In genomic region chr2:237143676-237144440, GRCh38 we compare ENCODE assay signal across 17 cellular contexts. TPM values are rescaled to one million over a fixed set of nuclear protein-coding genes. Genes with fewer than 3 reads are reported as not detected.
DNase-seq lines count a peak whose midpoint lies in the region; TF ChIP-seq lines count a peak whose summit lies in the region.
"Had no signal": no experiment of that assay in that cellular context is flagged by ENCODE, and none has a peak within 500 bp of the region (broad histone marks: within the 10 kb centered on the region; RNA-seq: fewer than 3 reads in every experiment).

No MANE protein-coding gene starts in this region.

- H3K9me3 ChIP-seq in mammary epithelial cell (replicated peaks; ENCODE audit: insufficient read depth, low read length) (peaks cover 15% of the 10 kb centered on the region), stomach (peaks cover 7 to 30% (median 20%) of the 10 kb centered on the region in 4 donors)

- BruUV-seq in mammary epithelial cell (replicated peaks; lab: Mats Ljungman, UMichigan): no TSS peak

- DNase-seq in GM03348 (ENCODE audit: low spot score) (peak; percentile 72), mammary epithelial cell (peak; percentile 79), iris pigment epithelial cell (ENCODE audit: low read depth) (peak; percentile 85), stomach (no peak), NCI-H2196 (lab: John Stamatoyannopoulos, UW; ENCODE audit: unreplicated experiment) (no peak), NCI-H187 (lab: John Stamatoyannopoulos, UW) (no peak), HuH-7 (ENCODE audit: low spot score) (no peak), hippocampal formation (lab: John Stamatoyannopoulos, UW) (no peak)
- DNase-seq: activated effector memory CD4-positive, alpha-beta T cell treated with anti-CD3 and anti-CD28 coated beads, Interleukin-2, amount 50 U/mL, for 16 hours; immature natural killer cell; NCI-H187 treated with DMSO at 0.1 percent for 48 hours; NCI-H524 treated with DMSO at 0.1 percent for 48 hours; stimulated activated CD4-positive, alpha-beta T cell treated with anti-CD3 and anti-CD28 coated beads, Interleukin-1b, Interleukin-23, amount 100 ng/mL, for 48 hours; stimulated activated CD8-positive, alpha-beta memory T cell treated with anti-CD3 and anti-CD28 coated beads, Interleukin-4, amount 100 ng/mL, for 48 hours; T-cell; upper lobe of left lung had no signal

- no peak for TF ChIP-seq EP300 in stomach (IDR thresholded peaks at IDR 0.05)

- H4K20me1 ChIP-seq in mammary epithelial cell (ENCODE audit: insufficient read depth, low read length): no peaks in the 10 kb centered on the region

- no peak overlapping the region for H3K9ac ChIP-seq in mammary epithelial cell (ENCODE audit: insufficient read depth, low read length)
- H3K9ac ChIP-seq: parathyroid adenoma had no signal

- no peak overlapping the region for H3K4me3 ChIP-seq in mammary epithelial cell (replicated peaks in 1 of 3; ENCODE audit: insufficient read depth in 1 of 3, low read depth in 2 of 3, low read length in 3 of 3)
- no peak overlapping the region for H3K4me3 ChIP-seq in stomach
- H3K4me3 ChIP-seq: upper lobe of left lung had no signal

- TF ChIP-seq POLR2A in stomach (IDR thresholded peaks at IDR 0.05): no peak

- H3K36me3 ChIP-seq in mammary epithelial cell (ENCODE audit: insufficient read depth, low read length): no peaks in the 10 kb centered on the region
- no peaks in the 10 kb centered on the region for H3K36me3 ChIP-seq in stomach
- H3K36me3 ChIP-seq: upper lobe of left lung had no signal

- no peak overlapping the region for H3K27ac ChIP-seq in mammary epithelial cell (ENCODE audit: insufficient read depth, low read depth, low read length)
- peak overlapping the region in 3 of 5 donors; percentile 8 to 37 (median 30) for H3K27ac ChIP-seq in stomach
- H3K27ac ChIP-seq: parathyroid adenoma, upper lobe of left lung had no signal

- no peak overlapping the region for H2AFZ ChIP-seq in mammary epithelial cell (ENCODE audit: low read depth, low read length)
- H2AFZ ChIP-seq: parathyroid adenoma had no signal

- dilution Hi-C loops in mammary epithelial cell (cut with HindIII; ENCODE audit: low sequenced_read_pairs): no loop called here

- no peak overlapping the region for H3K4me2 ChIP-seq in mammary epithelial cell (ENCODE audit: insufficient read depth, low read depth, low read length)

- intact Hi-C loops in mammary epithelial cell (cut with micrococcal nuclease) (loop anchor here (2.0 kb wide), 1 partner anchor 15 kb away; no protein-coding TSS in a partner anchor), stomach (cut with DNase I; ENCODE audit: low total_unique reads) (no loop called here)

- TF ChIP-seq CTCF in mammary epithelial cell (conservative IDR thresholded peaks at IDR 0.05 in 1 of 2, IDR thresholded peaks at IDR 0.05 in 1 of 2; ENCODE audit: extremely low read depth in 1 of 2, insufficient read depth in 1 of 2, low read depth in 1 of 2, low read length in 2 of 2): no peak
- no peak for TF ChIP-seq CTCF in stomach (IDR thresholded peaks at IDR 0.05)

- CTCF ChIA-PET in mammary epithelial cell (lab: Charles Lee; ENCODE audit: low non-redundant PET): no interaction called here

- in situ Hi-C loops in mammary epithelial cell (cut with MboI; ENCODE audit: low sequenced_read_pairs in 2 of 2): no loop called here

- H3K79me2 ChIP-seq in mammary epithelial cell (ENCODE audit: insufficient read depth, low read length): no peaks in the 10 kb centered on the region
- H3K79me2 ChIP-seq: parathyroid adenoma had no signal

- H3K4me1 ChIP-seq in mammary epithelial cell (ENCODE audit: insufficient read depth, low read length) (peaks cover 31% of the 10 kb centered on the region), stomach (no peaks in the 10 kb centered on the region)
- H3K4me1 ChIP-seq: parathyroid adenoma had no signal

- WGBS in mammary epithelial cell (ENCODE audit: low coverage, missing lambda C conversion rate): 82% methylated on average over 5 of the region's 5 CpGs
- 61 to 73% (median 65%) methylated on average over 5 of the region's 5 CpGs for WGBS in stomach, 5 donors

- no peaks in the 10 kb centered on the region for H3K27me3 ChIP-seq in mammary epithelial cell (ENCODE audit: insufficient read depth, low read length)
- no peaks in the 10 kb centered on the region for H3K27me3 ChIP-seq in stomach
- H3K27me3 ChIP-seq: upper lobe of left lung had no signal

RNA-seq across cellular contexts. Expression of gene COPS8, which starts 58.2 kb away (rescaled TPM):
- 100 to 1,000 TPM; 102 to 111 TPM for total RNA-seq in mammary epithelial cell
- 113 TPM for polyA plus RNA-seq in mammary epithelial cell
- polyA minus RNA-seq in mammary epithelial cell: 88.4 TPM
- total RNA-seq in stomach: 100 to 1,000 TPM in 1 of 5 donors, 10 to 100 TPM in 4; 24.1 to 105 (median 79.9) TPM
- 10 to 100 TPM; 29.8 to 40.2 (median 30.4) TPM for polyA plus RNA-seq in stomach

Comparison
In these comparisons a context has a peak if more than half of its experiments do, and no peak if none do; other contexts are left out.
1. DNase-seq: peak in GM03348 (single experiment), mammary epithelial cell (single experiment) and iris pigment epithelial cell (single experiment); none in stomach (single experiment), NCI-H2196 (single experiment), NCI-H187 (0 of 2), HuH-7 (single experiment) and hippocampal formation (0 of 2).